In genomic region chr6:33694401-33694931, GRCh38 we compare ENCODE assay signal across 8 cellular contexts. TPM values are rescaled to one million over a fixed set of nuclear protein-coding genes. Genes with fewer than 3 reads are reported as not detected.
DNase-seq lines count a peak whose midpoint lies in the region; ATAC-seq and TF ChIP-seq lines count a peak whose summit lies in the region.

No MANE protein-coding gene starts in this region.

- DNase-seq in NCI-H2171 treated with DMSO at 0.1 percent for 48 hours (lab: John Stamatoyannopoulos, UW) (peak; percentile 98), endodermal cell (no peak), coronary artery (ENCODE audit: low spot score) (no peak)
- peak; percentile 81 for DNase-seq in activated CD8-positive, alpha-beta memory T cell treated with anti-CD3 and anti-CD28 coated beads for 24 hours

- H3K9me3 ChIP-seq in endodermal cell (ENCODE audit: control insufficient read depth, low read length) (no peaks in the 10 kb centered on the region), skeletal muscle tissue (ENCODE audit: control insufficient read depth in 3 of 3, low read length in 3 of 3) (no peaks in the 10 kb centered on the region)

- no peaks in the 10 kb centered on the region for H3K9me3 Mint-ChIP-seq in endodermal cell

- H3K4me1 ChIP-seq in endodermal cell (ENCODE audit: control insufficient read depth, insufficient read depth, low read length) (peaks cover 6% of the 10 kb centered on the region), skeletal muscle tissue (ENCODE audit: control insufficient read depth in 3 of 3, insufficient read depth in 3 of 3, low read length in 3 of 3) (peaks cover 69 to 78% (median 76%) of the 10 kb centered on the region in 3 donors)

- no peak overlapping the region for H3K27ac ChIP-seq in endodermal cell (ENCODE audit: low read depth, low read length)
- peak overlapping the region; percentile 70 for H3K27ac ChIP-seq in skeletal muscle tissue (ENCODE audit: low read depth, low read length)
- peak overlapping the region in 1 of 2 donors; percentile 72 for H3K27ac ChIP-seq in coronary artery

- no peak overlapping the region for H3K4me3 ChIP-seq in endodermal cell (ENCODE audit: low read length)
- no peak overlapping the region for H3K4me3 ChIP-seq in skeletal muscle tissue (ENCODE audit: low read length in 3 of 3)
- H3K4me3 ChIP-seq in coronary artery = no peak overlapping the region

- 87 to 96% methylated on average over 5 to 19 of the region's 19 CpGs for WGBS in endodermal cell (ENCODE audit: insufficient coverage in 1 of 2, insufficient read length in 1 of 2), 2 experiments

- peak overlapping the region; percentile 53 for H3K27ac Mint-ChIP-seq in endodermal cell

- TF ChIP-seq CTCF in endodermal cell (conservative IDR thresholded peaks at IDR 0.05) (no peak), coronary artery (IDR thresholded peaks at IDR 0.05) (no peak)

- H3K36me3 Mint-ChIP-seq in endodermal cell (ENCODE audit: low read depth) = peaks cover 63% of the 10 kb centered on the region

- ATAC-seq in HG02840 (IDR thresholded peaks at IDR 0.05; ENCODE audit: low FRiP score, unreplicated experiment) (no peak), HG02981 (IDR thresholded peaks at IDR 0.05; ENCODE audit: unreplicated experiment) (no peak), HG03521 (IDR thresholded peaks at IDR 0.05; ENCODE audit: unreplicated experiment) (no peak)

- H3K9ac ChIP-seq in endodermal cell (ENCODE audit: extremely low read depth, low read length, poor library complexity, severe bottlenecking) (no peak overlapping the region), skeletal muscle tissue (ENCODE audit: low read depth in 1 of 3, low read length in 3 of 3) (peak overlapping the region in 2 of 3 donors; percentile 61 to 84)

- no peak overlapping the region for H3K4me3 Mint-ChIP-seq in endodermal cell

- H3K36me3 ChIP-seq in endodermal cell (ENCODE audit: control insufficient read depth, insufficient read depth, low read length) (peaks cover 55% of the 10 kb centered on the region), skeletal muscle tissue (ENCODE audit: control insufficient read depth in 3 of 3, insufficient read depth in 3 of 3, low read length in 3 of 3) (peaks cover 11 to 27% (median 21%) of the 10 kb centered on the region in 3 donors)

- H3K27me3 ChIP-seq in endodermal cell (ENCODE audit: control insufficient read depth, insufficient read depth, low read length, poor library complexity, severe bottlenecking) (no peaks in the 10 kb centered on the region), skeletal muscle tissue (ENCODE audit: control insufficient read depth in 3 of 3, insufficient read depth in 3 of 3, low read length in 3 of 3) (no peaks in the 10 kb centered on the region)

- peaks cover 15% of the 10 kb centered on the region for H3K4me1 Mint-ChIP-seq in endodermal cell

- H3K27me3 Mint-ChIP-seq in endodermal cell (ENCODE audit: insufficient read depth) = no peaks in the 10 kb centered on the region

RNA-seq across cellular contexts. Expression of gene UQCC2, which starts 17.0 kb away (rescaled TPM):
- 100 to 1,000 TPM; 120 to 174 TPM for total RNA-seq in endodermal cell
- polyA plus RNA-seq in endodermal cell (2013, experiment 1 of 2) = 170 TPM
- polyA plus RNA-seq in endodermal cell (2013, experiment 2 of 2) = 163 TPM
- 26.1 TPM for total RNA-seq in skeletal muscle tissue

RNA-seq across cellular contexts. Expression of gene IP6K3, which starts 52.2 kb away (rescaled TPM):
- total RNA-seq in endodermal cell (not detected), skeletal muscle tissue (13.6 TPM)
- polyA plus RNA-seq in endodermal cell (2013, experiment 1 of 2) = 1.1 TPM
- 2.3 TPM for polyA plus RNA-seq in endodermal cell (2013, experiment 2 of 2)

Comparison
In these comparisons a context has a peak if more than half of its experiments do, and no peak if none do; other contexts are left out.
1. DNase-seq: peak in NCI-H2171 treated with DMSO at 0.1 percent for 48 hours (single experiment) and activated CD8-positive, alpha-beta memory T cell treated with anti-CD3 and anti-CD28 coated beads for 24 hours (single experiment); none in endodermal cell (single experiment) and coronary artery (single experiment).
2. RNA of gene IP6K3, which starts 52.2 kb away (total RNA-seq): 13.6 TPM in skeletal muscle tissue (single experiment); not detected in endodermal cell; every median in the first group is over 10 times any median in the second.